Comparison of ENCODE assay signal across 20 cellular contexts in the genomic region with DNA sequence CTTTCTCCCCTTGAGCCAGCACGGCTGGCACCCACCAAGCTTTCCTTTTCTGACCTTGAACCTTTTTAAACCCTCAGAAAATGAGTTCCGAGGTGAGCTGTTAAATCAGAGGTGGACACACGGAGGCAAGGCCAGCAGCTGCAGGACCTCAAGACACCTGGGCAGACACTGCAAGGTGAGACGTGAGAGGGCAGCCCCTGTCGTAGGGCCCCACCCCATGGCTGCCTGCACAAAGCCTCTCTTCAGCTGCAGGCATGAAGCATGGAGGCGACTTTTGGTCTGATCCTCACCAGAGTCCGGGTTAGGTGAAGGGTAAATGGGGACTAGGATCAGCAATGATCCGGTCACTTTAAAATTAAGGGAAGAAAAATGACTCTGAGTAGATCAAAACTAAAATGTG. TPM values are rescaled to one million over a fixed set of nuclear protein-coding genes. Genes with fewer than 3 reads are reported as not detected.
DNase-seq lines count a peak whose midpoint lies in the region; ATAC-seq, FAIRE-seq and TF ChIP-seq lines count a peak whose summit lies in the region.
"Had no signal": no experiment of that assay in that cellular context is flagged by ENCODE, and none has a peak within 500 bp of the region (broad histone marks: within the 10 kb centered on the region; RNA-seq: fewer than 3 reads in every experiment).

No MANE protein-coding gene starts in this region.

- H2BK20ac ChIP-seq in H1 (ENCODE audit: low read length), result peak overlapping the region; percentile 92; the same call in 1 of the 2 replicates

- H4K5ac ChIP-seq in H1 (ENCODE audit: insufficient read length, low read depth, low read length), result no peak overlapping the region

- TF ChIP-seq RAD21 in A549 (conservative IDR thresholded peaks at IDR 0.05 in 1 of 2, IDR thresholded peaks at IDR 0.05 in 1 of 2) (no peak), H1 (IDR thresholded peaks at IDR 0.05 in 1 of 2, conservative IDR thresholded peaks at IDR 0.05 in 1 of 2; ENCODE audit: low read depth in 2 of 2, low read length in 2 of 2) (no peak)

- H3K14ac ChIP-seq in H1 (ENCODE audit: insufficient read length), result no peak overlapping the region

- H3K4me1 ChIP-seq in A549 (peaks cover 16% of the 10 kb centered on the region; the same call in 2 of the 3 replicates), H1 (replicated peaks in 1 of 4; ENCODE audit: control insufficient read depth in 3 of 4, insufficient read depth in 4 of 4, low read length in 3 of 4) (peaks cover 9 to 31% (median 17%) of the 10 kb centered on the region in 4 experiments), gastrocnemius medialis (no peaks in the 10 kb centered on the region)

- H3K4me3 Mint-ChIP-seq in Calu3 (ENCODE audit: low read depth, unreplicated experiment) (no peak overlapping the region), neural crest cell (no peak overlapping the region)
- no peak overlapping the region for H3K4me3 Mint-ChIP-seq in activated naive CD8-positive, alpha-beta T cell treated with anti-CD3 and anti-CD28 coated beads, Interleukin-2, amount 50 U/mL, for 24 hours
- H3K4me3 Mint-ChIP-seq: CD8-positive, alpha-beta memory T cell had no signal

- H2BK15ac ChIP-seq in H1 (ENCODE audit: low read length), result peak overlapping the region; percentile 76; the same call in 1 of the 2 replicates

- H3K79me2 ChIP-seq in H1 (ENCODE audit: control insufficient read depth in 1 of 2, insufficient read depth in 2 of 2, low read length in 2 of 2), result no peaks in the 10 kb centered on the region

- H3K36me3 ChIP-seq in H1 (ENCODE audit: control insufficient read depth in 2 of 4, insufficient read depth in 4 of 4, low read length in 3 of 4) (0 out of 8 replicates have a peak, but pooled peaks cover 0 to 2% (median 0%) of the 10 kb centered on the region in 4 experiments), gastrocnemius medialis (no peaks in the 10 kb centered on the region)
- H3K36me3 ChIP-seq: BLaER1 treated with 17β-estradiol and CSF1 and Interleukin-3, amounts not matched to agents 10 nM and 100 nM had no signal

- TF ChIP-seq EP300 in A549 (IDR thresholded peaks at IDR 0.05), result no peak
- no peak for TF ChIP-seq EP300 in H1 (IDR thresholded peaks at IDR 0.05; ENCODE audit: borderline replicate concordance in 1 of 2, low read depth in 2 of 2, low read length in 2 of 2)

- no TSS peak for BruUV-seq in Calu3 (replicated peaks; lab: Mats Ljungman, UMichigan)

- TF ChIP-seq POLR2A in A549 (IDR thresholded peaks at IDR 0.05; ENCODE audit: low read length) (no peak), H1 (IDR thresholded peaks at IDR 0.05; ENCODE audit: control extremely low read depth in 1 of 2, low read depth in 2 of 2, low read length in 2 of 2) (no peak), gastrocnemius medialis (IDR thresholded peaks at IDR 0.05) (no peak)

- H3K4me2 ChIP-seq in A549 (peak overlapping the region; percentile 46; the same call in 1 of the 3 replicates), H1 (ENCODE audit: insufficient read depth in 1 of 2, low read depth in 2 of 2, low read length in 2 of 2) (peak overlapping the region in 1 of 2 experiments; percentile 50; a peak in 1 of 4 replicates)
- H3K4me2 ChIP-seq: BLaER1 treated with 17β-estradiol and CSF1 and Interleukin-3, amounts not matched to agents 10 nM and 100 nM had no signal

- H3K56ac ChIP-seq in H1 (replicated peaks; ENCODE audit: insufficient read length, low read depth, low read length), result no peak overlapping the region

- DNase-seq in A549 (ENCODE audit: low read depth in 1 of 2, low spot score in 1 of 2), result no peak
- peak; percentile 46 for DNase-seq in Calu3
- DNase-seq in H1 (ENCODE audit: low read depth in 1 of 2, low spot score in 2 of 2), result no peak
- DNase-seq in neural crest cell (ENCODE audit: low read depth, low spot score), result no peak
- DNase-seq in gastrocnemius medialis, result no peak
- no peak for DNase-seq in stimulated activated naive CD4-positive, alpha-beta T cell (lab: John Stamatoyannopoulos, UW)
- DNase-seq in activated naive CD8-positive, alpha-beta T cell treated with anti-CD3 and anti-CD28 coated beads, Interleukin-2, amount 50 U/mL, for 24 hours, result no peak
- DNase-seq: CD8-positive, alpha-beta memory T cell; GDM1; KG1; NCI-H187 treated with DMSO at 0.1 percent for 48 hours; NCI-H2227 treated with DMSO at 0.1 percent for 48 hours; NCI-H510A treated with DMSO at 0.1 percent for 48 hours; NCI-H774; SHP77 treated with DMSO at 0.1 percent for 48 hours had no signal

- 53% methylated on average over 7 of the region's 8 CpGs for WGBS in A549 (ENCODE audit: missing lambda C conversion rate)
- WGBS in H1 (ENCODE audit: extremely low coverage in 1 of 2, insufficient coverage in 1 of 2, insufficient read length in 1 of 2, insufficient replicate concordance in 2 of 2, low coverage in 1 of 2, low lambda C conversion rate in 2 of 2, missing lambda C conversion rate in 1 of 2), 2 experiments, result 86% methylated on average over 8 of the region's 8 CpGs; no CpG with 5 or more reads in 1 of the 2 experiments

- peaks cover 22% of the 10 kb centered on the region for H3K4me1 Mint-ChIP-seq in Calu3 (ENCODE audit: low read depth, unreplicated experiment)
- H3K4me1 Mint-ChIP-seq in neural crest cell, result peaks cover 56% of the 10 kb centered on the region
- H3K4me1 Mint-ChIP-seq in activated naive CD8-positive, alpha-beta T cell treated with anti-CD3 and anti-CD28 coated beads, Interleukin-2, amount 50 U/mL, for 24 hours, result peaks cover 2% of the 10 kb centered on the region

- H3K9me3 ChIP-seq in A549 (no peaks in the 10 kb centered on the region; the same call in 2 of the 3 replicates), H1 (ENCODE audit: insufficient read depth in 2 of 2, low read depth in 1 of 2, low read length in 1 of 2) (peaks cover 0 to 11% of the 10 kb centered on the region in 2 experiments; a peak in 2 of 4 replicates), gastrocnemius medialis (no peaks in the 10 kb centered on the region)

- POLR2A ChIA-PET in A549 (lab: Yijun Ruan, JAX), result no interaction called here
- POLR2A ChIA-PET in H1 (lab: Charles Lee; ENCODE audit: partially characterized antibody), result no interaction called here

- H3K36me3 Mint-ChIP-seq in Calu3 (ENCODE audit: insufficient read depth, unreplicated experiment) (peaks cover 12% of the 10 kb centered on the region), neural crest cell (ENCODE audit: low read depth) (peaks cover 3% of the 10 kb centered on the region)
- H3K36me3 Mint-ChIP-seq in activated naive CD8-positive, alpha-beta T cell treated with anti-CD3 and anti-CD28 coated beads, Interleukin-2, amount 50 U/mL, for 24 hours (ENCODE audit: low read depth), result no peaks in the 10 kb centered on the region
- H3K36me3 Mint-ChIP-seq: CD8-positive, alpha-beta memory T cell had no signal

- CTCF ChIA-PET in A549 (lab: Yijun Ruan, JAX) (no interaction called here), Calu3 (lab: Charles Lee) (interaction anchor here (0.7 kb wide), 1 partner anchor 94 kb away, joined by 5 read pairs; no protein-coding TSS in a partner anchor), H1 (lab: Charles Lee; ENCODE audit: partially characterized antibody) (interaction anchor here (0.9 to 2.5 kb wide), 6 partner anchors 10 to 237 kb away, joined by 3 to 8 read pairs (median 3); no protein-coding TSS in a partner anchor)

- H3K27ac Mint-ChIP-seq in Calu3 (ENCODE audit: unreplicated experiment) (peak overlapping the region; percentile 81), neural crest cell (ENCODE audit: unreplicated experiment) (peak overlapping the region; percentile 6)
- H3K27ac Mint-ChIP-seq in activated naive CD8-positive, alpha-beta T cell treated with anti-CD3 and anti-CD28 coated beads, Interleukin-2, amount 50 U/mL, for 24 hours, result no peak overlapping the region
- H3K27ac Mint-ChIP-seq: CD8-positive, alpha-beta memory T cell had no signal

- H3K9ac ChIP-seq in H1 (replicated peaks in 1 of 4; ENCODE audit: extremely low read depth in 1 of 4, low read depth in 3 of 4, low read length in 3 of 4), result peak overlapping the region in 1 of 4 experiments; percentile 13; a peak in 2 of 7 replicates
- H3K9ac ChIP-seq: BLaER1 treated with 17β-estradiol and CSF1 and Interleukin-3, amounts not matched to agents 10 nM and 100 nM had no signal

- no peak overlapping the region for H3K23ac ChIP-seq in H1 (ENCODE audit: insufficient read length)

- H3K27me3 ChIP-seq in H1 (replicated peaks in 1 of 4; ENCODE audit: control insufficient read depth in 3 of 4, extremely low read depth in 1 of 4, insufficient read depth in 3 of 4, low read length in 3 of 4) (no peaks in the 10 kb centered on the region; a peak in 1 of 7 replicates), gastrocnemius medialis (peaks cover 6 to 9% (median 7%) of the 10 kb centered on the region in 3 donors)
- H3K27me3 ChIP-seq: BLaER1 treated with 17β-estradiol and CSF1 and Interleukin-3, amounts not matched to agents 10 nM and 100 nM had no signal

- peak overlapping the region; percentile 88; the same call in 1 of the 2 replicates for H2BK5ac ChIP-seq in H1 (ENCODE audit: low read depth, low read length)

- H3K4ac ChIP-seq in H1 (replicated peaks; ENCODE audit: insufficient read length, low read depth, low read length), result no peak overlapping the region

- TF ChIP-seq CTCF in A549 (IDR thresholded peaks at IDR 0.05), result no peak
- TF ChIP-seq CTCF in Calu3 (IDR thresholded peaks at IDR 0.05; ENCODE audit: unreplicated experiment), result no peak
- no peak for TF ChIP-seq CTCF in H1 (IDR thresholded peaks at IDR 0.05; ENCODE audit: control extremely low read depth in 1 of 3, insufficient read depth in 1 of 3, low read depth in 1 of 3, low read length in 3 of 3)
- TF ChIP-seq CTCF in neural crest cell (conservative IDR thresholded peaks at IDR 0.05), result no peak
- TF ChIP-seq CTCF in gastrocnemius medialis (IDR thresholded peaks at IDR 0.05 in 4 of 5, conservative IDR thresholded peaks at IDR 0.05 in 1 of 5), result no peak

- in situ Hi-C loops in gastrocnemius medialis (cut with MboI; ENCODE audit: low sequenced_read_pairs in 4 of 4), result no loop called here

- H2BK12ac ChIP-seq in H1 (ENCODE audit: low read depth, low read length), result peak overlapping the region; percentile 68; the same call in 1 of the 2 replicates

- no peaks in the 10 kb centered on the region for H3K79me1 ChIP-seq in H1 (ENCODE audit: low read depth, low read length)

- H2BK120ac ChIP-seq in H1 (replicated peaks; ENCODE audit: low read depth, low read length), result no peak overlapping the region

- ATAC-seq in A549 (no peak), gastrocnemius medialis (no peak)
- no peak for ATAC-seq in activated naive CD8-positive, alpha-beta T cell treated with anti-CD3 and anti-CD28 coated beads, Interleukin-2, amount 50 U/mL, for 24 hours
- ATAC-seq: SK-N-SH treated with all-trans-retinoic acid at 6 μM for 48 hours had no signal

- H3K4me3 ChIP-seq in A549, result no peak overlapping the region
- no peak overlapping the region for H3K4me3 ChIP-seq in H1 (ENCODE audit: extremely low read depth in 1 of 4, insufficient read depth in 2 of 4, low read depth in 3 of 4, low read length in 4 of 4)
- no peak overlapping the region for H3K4me3 ChIP-seq in gastrocnemius medialis
- H3K4me3 ChIP-seq: BLaER1 treated with 17β-estradiol and CSF1 and Interleukin-3, amounts not matched to agents 10 nM and 100 nM had no signal

- no peak overlapping the region for H3K18ac ChIP-seq in H1 (ENCODE audit: extremely low read depth, low read length)

- H2AFZ ChIP-seq in H1 (ENCODE audit: low read length), result no peak overlapping the region

- H3K27me3 Mint-ChIP-seq in Calu3 (ENCODE audit: unreplicated experiment), result peaks cover 20% of the 10 kb centered on the region
- H3K27me3 Mint-ChIP-seq in neural crest cell (ENCODE audit: low read depth), result no peaks in the 10 kb centered on the region
- peaks cover 18% of the 10 kb centered on the region for H3K27me3 Mint-ChIP-seq in activated naive CD8-positive, alpha-beta T cell treated with anti-CD3 and anti-CD28 coated beads, Interleukin-2, amount 50 U/mL, for 24 hours

- H3K9me3 Mint-ChIP-seq in Calu3 (ENCODE audit: low read depth, unreplicated experiment) (peaks cover under 1% of the 10 kb centered on the region), neural crest cell (peaks cover 3% of the 10 kb centered on the region)
- no peaks in the 10 kb centered on the region for H3K9me3 Mint-ChIP-seq in activated naive CD8-positive, alpha-beta T cell treated with anti-CD3 and anti-CD28 coated beads, Interleukin-2, amount 50 U/mL, for 24 hours
- H3K9me3 Mint-ChIP-seq: CD8-positive, alpha-beta memory T cell had no signal

- no peaks in the 10 kb centered on the region for H4K20me1 ChIP-seq in H1 (replicated peaks in 1 of 2; ENCODE audit: control insufficient read depth in 1 of 2, insufficient read depth in 2 of 2, low read length in 2 of 2)
- H4K20me1 ChIP-seq: BLaER1 treated with 17β-estradiol and CSF1 and Interleukin-3, amounts not matched to agents 10 nM and 100 nM had no signal

- intact Hi-C loops in Calu3 (cut with micrococcal nuclease; ENCODE audit: unreplicated experiment), result loop anchor here (2.0 kb wide), 1 partner anchor 67 kb away; no protein-coding TSS in a partner anchor
- intact Hi-C loops in gastrocnemius medialis (cut with DNase I; ENCODE audit: low total_unique reads), result no loop called here

- H4K8ac ChIP-seq in H1 (ENCODE audit: extremely low read depth, insufficient read depth, low read length), result no peak overlapping the region

- H3K23me2 ChIP-seq in H1 (ENCODE audit: low read depth, low read length), result no peaks in the 10 kb centered on the region

- H2AK5ac ChIP-seq in H1 (ENCODE audit: low read depth, low read length), result no peak overlapping the region

- peak overlapping the region in 1 of 2 experiments; percentile 36; a peak in 1 of 6 replicates for H3K27ac ChIP-seq in A549
- no peak overlapping the region for H3K27ac ChIP-seq in H1 (ENCODE audit: low read depth, low read length)
- H3K27ac ChIP-seq in gastrocnemius medialis, result no peak overlapping the region
- H3K27ac ChIP-seq: BLaER1 treated with 17β-estradiol and CSF1 and Interleukin-3, amounts not matched to agents 10 nM and 100 nM had no signal

- FAIRE-seq in A549 (lab: Jason Lieb, UNC) (no peak), H1 (lab: Jason Lieb, UNC) (no peak)
- FAIRE-seq: GM19239 had no signal

- H4K91ac ChIP-seq in H1 (replicated peaks; ENCODE audit: insufficient read length, low read length), result peak overlapping the region; percentile 39

RNA-seq across cellular contexts. Expression of a gene that starts 25.7 kb away (rescaled TPM):
- 0.22 and 0.29 TPM in 2 replicates for polyA plus RNA-seq in A549 (2011; rRNA removed)
- polyA plus RNA-seq in A549 (2012; cell fraction: cytosol; rRNA removed), result 0.10 and 0.13 TPM in 2 replicates
- 0.20 and 0.47 TPM in 2 replicates for polyA plus RNA-seq in A549 (2012; cell fraction: nucleus; rRNA removed)
- polyA plus RNA-seq in A549 (2017; fragmentation: RNase III; extraction: RNeasy Plus Mini Kit Qiagen cat#74134 plus additional on column Dnase treatment), result 0.21 to 0.26 TPM (median 0.26 TPM) in 3 replicates
- polyA minus RNA-seq in A549 (2011; rRNA and poly(A)+ RNA removed), result 0.04 and 0.10 TPM in 2 replicates
- 0.45 TPM in 1 of 2 replicates, not detected in the other for total RNA-seq in Calu3 (2022)
- 1.1 and 2.0 TPM in 2 replicates for total RNA-seq in H1 (2021; fragmentation: NEBNext Ultra II Directional; extraction: Animal tissue kit (Norgen Biotek cat#: 25700))
- polyA plus RNA-seq in H1 (2011; rRNA removed), result 0.63 and 1.0 TPM in 2 replicates
- 0.96 TPM for polyA plus RNA-seq in H1 (2011; cell fraction: cytosol; rRNA removed)
- polyA plus RNA-seq in H1 (2011; cell fraction: nucleus; rRNA removed), result 2.8 TPM
- polyA plus RNA-seq in H1 (2012, experiment 1 of 2), result 0.51 to 1.5 TPM (median 1.1 TPM) in 4 replicates
- polyA plus RNA-seq in H1 (2012, experiment 2 of 2), result 0.24 TPM
- polyA plus RNA-seq in H1 (2013, experiment 1 of 2), result 1.2 TPM
- 0.90 TPM for polyA plus RNA-seq in H1 (2013, experiment 2 of 2)
- polyA minus RNA-seq in H1 (2011; rRNA and poly(A)+ RNA removed), result 0.88 and 0.95 TPM in 2 replicates
- polyA minus RNA-seq in H1 (2011; cell fraction: cytosol; rRNA and poly(A)+ RNA removed), result 1.3 TPM
- polyA minus RNA-seq in H1 (2011; cell fraction: nucleus; rRNA and poly(A)+ RNA removed), result 1.00 TPM
- total RNA-seq in neural crest cell, result 4.0 and 4.3 TPM in 2 replicates
- not detected for total RNA-seq in gastrocnemius medialis
- total RNA-seq: Daoy, RPMI7951 had no signal
- polyA plus RNA-seq: CD8-positive, alpha-beta memory T cell had no signal
